Comparison of ENCODE assay signal across 29 cellular contexts in the genomic region with DNA sequence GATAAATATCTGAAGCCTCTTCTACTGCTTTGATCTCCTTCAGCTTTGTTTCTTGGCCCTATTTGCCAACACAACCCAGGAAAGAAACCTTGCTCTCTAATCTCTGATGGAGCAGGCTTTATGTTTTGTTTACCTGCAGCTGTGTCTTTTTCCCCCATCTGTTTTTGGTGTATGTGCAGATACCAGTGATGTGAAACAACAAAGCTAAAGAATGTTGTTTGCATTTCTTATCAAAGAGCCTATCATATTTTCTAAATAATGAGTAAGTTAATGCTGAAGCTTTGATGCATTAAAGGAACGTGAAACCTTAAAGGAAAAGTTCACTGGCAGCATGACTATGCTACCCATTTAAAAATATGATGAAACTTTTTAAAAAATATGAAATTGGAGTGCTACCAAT.
"Had no signal": no experiment of that assay in that cellular context is flagged by ENCODE, and none has a peak within 500 bp of the region (broad histone marks: within the 10 kb centered on the region; RNA-seq: fewer than 3 reads in every experiment).

No MANE protein-coding gene starts in this region.

- H3K36me3 Mint-ChIP-seq: naive thymus-derived CD4-positive, alpha-beta T cell; natural killer cell treated with Interleukin-12 subunit alpha and Interleukin-12 subunit beta and Interleukin-15 and Interleukin-18, amount 100 ng/mL, for 72 hours; stimulated activated effector memory CD8-positive, alpha-beta T cell treated with anti-CD3 and anti-CD28 coated beads, Interleukin-12 subunit alpha, Interleukin-12 subunit beta, amount 100 ng/mL, for 72 hours had no signal

- H3K9me3 ChIP-seq: left lung, mucosa of descending colon, pancreas, prostate gland, sigmoid colon, spleen, suprapubic skin, thoracic aorta, tibial artery, upper lobe of right lung had no signal

- H3K9me3 Mint-ChIP-seq: naive thymus-derived CD4-positive, alpha-beta T cell; natural killer cell treated with Interleukin-12 subunit alpha and Interleukin-12 subunit beta and Interleukin-15 and Interleukin-18, amount 100 ng/mL, for 72 hours; neural crest cell; stimulated activated effector memory CD8-positive, alpha-beta T cell treated with anti-CD3 and anti-CD28 coated beads, Interleukin-12 subunit alpha, Interleukin-12 subunit beta, amount 100 ng/mL, for 72 hours; stimulated activated naive CD8-positive, alpha-beta T cell treated with anti-CD3 and anti-CD28 coated beads, Interleukin-15, Interleukin-2, amounts not matched to agents 100 ng/mL and 50 ng/mL, for 24 hours had no signal

- H3K4me3 ChIP-seq: left lung, lung, mucosa of descending colon, pancreas, prostate gland, sigmoid colon, spleen, suprapubic skin, thoracic aorta, tibial artery, upper lobe of right lung had no signal

- H3K27ac Mint-ChIP-seq: naive thymus-derived CD4-positive, alpha-beta T cell; natural killer cell treated with Interleukin-12 subunit alpha and Interleukin-12 subunit beta and Interleukin-15 and Interleukin-18, amount 100 ng/mL, for 72 hours; stimulated activated effector memory CD8-positive, alpha-beta T cell treated with anti-CD3 and anti-CD28 coated beads, Interleukin-12 subunit alpha, Interleukin-12 subunit beta, amount 100 ng/mL, for 72 hours; stimulated activated naive CD8-positive, alpha-beta T cell treated with anti-CD3 and anti-CD28 coated beads, Interleukin-15, Interleukin-2, amounts not matched to agents 100 ng/mL and 50 ng/mL, for 24 hours had no signal

- H3K27me3 ChIP-seq: left lung, pancreas, sigmoid colon, spleen, suprapubic skin, tibial artery, upper lobe of right lung had no signal

- ATAC-seq: left colon; left lung; mucosa of descending colon; naive thymus-derived CD4-positive, alpha-beta T cell; natural killer cell treated with Interleukin-12 subunit alpha and Interleukin-12 subunit beta and Interleukin-15 and Interleukin-18, amount 100 ng/mL, for 72 hours; pancreas; right cardiac atrium; stimulated activated effector memory CD8-positive, alpha-beta T cell treated with anti-CD3 and anti-CD28 coated beads, Interleukin-12 subunit alpha, Interleukin-12 subunit beta, amount 100 ng/mL, for 72 hours; upper lobe of right lung had no signal

- DNase-seq: hippocampal formation; kidney; left colon; left lung; midbrain; mucosa of descending colon; naive thymus-derived CD4-positive, alpha-beta T cell; nucleus accumbens; pancreas; posterior cingulate gyrus; retina; right cardiac atrium; sigmoid colon; small intestine; spleen; stimulated activated CD4-positive, alpha-beta T cell treated with anti-CD3 and anti-CD28 coated beads, Interleukin-4, amount 100 ng/mL, for 24 hours; stimulated activated naive CD4-positive, alpha-beta T cell; tibial artery; upper lobe of right lung had no signal

- H3K27me3 Mint-ChIP-seq: stimulated activated naive CD8-positive, alpha-beta T cell treated with anti-CD3 and anti-CD28 coated beads, Interleukin-15, Interleukin-2, amounts not matched to agents 100 ng/mL and 50 ng/mL, for 24 hours had no signal

- FAIRE-seq: islet of Langerhans, kidney, pancreas, small intestine, urothelium cell line had no signal

- H3K4me3 Mint-ChIP-seq: naive thymus-derived CD4-positive, alpha-beta T cell; natural killer cell treated with Interleukin-12 subunit alpha and Interleukin-12 subunit beta and Interleukin-15 and Interleukin-18, amount 100 ng/mL, for 72 hours; neural crest cell; stimulated activated effector memory CD8-positive, alpha-beta T cell treated with anti-CD3 and anti-CD28 coated beads, Interleukin-12 subunit alpha, Interleukin-12 subunit beta, amount 100 ng/mL, for 72 hours; stimulated activated naive CD8-positive, alpha-beta T cell treated with anti-CD3 and anti-CD28 coated beads, Interleukin-15, Interleukin-2, amounts not matched to agents 100 ng/mL and 50 ng/mL, for 24 hours had no signal

- H3K27ac ChIP-seq: left lung, pancreas, prostate gland, sigmoid colon, spleen, suprapubic skin, thoracic aorta, tibial artery, upper lobe of right lung had no signal

- H3K4me1 ChIP-seq: left lung, pancreas, prostate gland had no signal

- H3K4me1 Mint-ChIP-seq: naive thymus-derived CD4-positive, alpha-beta T cell; neural crest cell; stimulated activated effector memory CD8-positive, alpha-beta T cell treated with anti-CD3 and anti-CD28 coated beads, Interleukin-12 subunit alpha, Interleukin-12 subunit beta, amount 100 ng/mL, for 72 hours had no signal

- H3K36me3 ChIP-seq: left lung, pancreas, prostate gland, sigmoid colon, spleen, suprapubic skin, thoracic aorta, tibial artery, upper lobe of right lung had no signal
